In the genomic region with DNA sequence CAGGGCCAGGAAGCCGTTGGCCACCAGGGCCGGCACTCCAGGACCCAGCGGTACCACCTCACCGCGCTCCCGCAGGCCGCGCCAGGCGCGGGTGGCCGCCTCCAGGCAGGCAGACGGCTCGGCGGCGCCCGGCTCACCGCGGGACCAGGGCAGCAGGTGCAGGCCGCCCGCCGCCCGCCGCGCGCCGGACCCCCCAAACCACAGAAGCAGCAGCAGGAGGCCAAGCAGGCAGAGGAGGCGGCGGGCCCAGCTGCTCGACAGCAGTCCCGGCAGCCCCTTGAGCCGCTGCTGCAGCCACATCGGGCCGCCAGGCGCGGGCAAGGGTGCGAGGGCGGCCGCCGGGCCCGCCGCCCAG, we compare ENCODE assay signal across 7 cellular contexts. TPM values are rescaled to one million over a fixed set of nuclear protein-coding genes. Genes with fewer than 3 reads are reported as not detected.
DNase-seq lines count a peak whose midpoint lies in the region; ATAC-seq, FAIRE-seq and TF ChIP-seq lines count a peak whose summit lies in the region.

No MANE protein-coding gene starts in this region.

- H3K9ac ChIP-seq in kidney (ENCODE audit: low read length in 2 of 2) = no peak overlapping the region

- H3K27me3 Mint-ChIP-seq in activated T-helper 17 cell treated with anti-CD3 and anti-CD28 coated beads, Interleukin-2, amount 50 U/mL, for 72 hours = no peaks in the 10 kb centered on the region

- H3K9me3 ChIP-seq in kidney (ENCODE audit: control insufficient read depth in 1 of 2, low read length in 2 of 2) (no peaks in the 10 kb centered on the region), upper lobe of right lung (no peaks in the 10 kb centered on the region)

- FAIRE-seq in kidney (lab: Jason Lieb, UNC) = no peak

- TF ChIP-seq CTCF in kidney (IDR thresholded peaks at IDR 0.05; ENCODE audit: borderline replicate concordance, extremely low read depth, insufficient read depth) (no peak), upper lobe of right lung (IDR thresholded peaks at IDR 0.05) (no peak)

- H3K4me3 Mint-ChIP-seq in activated T-helper 17 cell treated with anti-CD3 and anti-CD28 coated beads, Interleukin-2, amount 50 U/mL, for 72 hours = peak overlapping the region; percentile 72

- no peaks in the 10 kb centered on the region for H3K27me3 ChIP-seq in upper lobe of right lung

- H3K4me1 Mint-ChIP-seq in activated T-helper 17 cell treated with anti-CD3 and anti-CD28 coated beads, Interleukin-2, amount 50 U/mL, for 72 hours = peaks cover 20% of the 10 kb centered on the region

- DNase-seq in kidney (peak; percentile 79), upper lobe of right lung (peak; percentile 75), DMS153 (lab: John Stamatoyannopoulos, UW) (no peak)
- no peak for DNase-seq in effector CD8-positive, alpha-beta T cell (lab: John Stamatoyannopoulos, UW)

- no peak overlapping the region for H3K27ac ChIP-seq in kidney (ENCODE audit: low read depth in 2 of 2, low read length in 2 of 2)
- no peak overlapping the region for H3K27ac ChIP-seq in upper lobe of right lung

- H3K9me3 Mint-ChIP-seq in activated T-helper 17 cell treated with anti-CD3 and anti-CD28 coated beads, Interleukin-2, amount 50 U/mL, for 72 hours = no peaks in the 10 kb centered on the region

- peaks cover 6 to 26% of the 10 kb centered on the region in 2 donors for H3K4me1 ChIP-seq in kidney (ENCODE audit: control insufficient read depth in 1 of 2, insufficient read depth in 1 of 2, low read depth in 1 of 2, low read length in 2 of 2)
- peaks cover 43% of the 10 kb centered on the region for H3K4me1 ChIP-seq in upper lobe of right lung

- peak overlapping the region in 1 of 2 donors; percentile 74 for H3K4me3 ChIP-seq in kidney (ENCODE audit: low read length in 2 of 2)
- H3K4me3 ChIP-seq in upper lobe of right lung = peak overlapping the region; percentile 59

- H3K27ac Mint-ChIP-seq in activated T-helper 17 cell treated with anti-CD3 and anti-CD28 coated beads, Interleukin-2, amount 50 U/mL, for 72 hours = peak overlapping the region; percentile 73

- ATAC-seq in GM19324 (IDR thresholded peaks at IDR 0.05; ENCODE audit: low FRiP score, unreplicated experiment) (peak; percentile 38), HG03045 (IDR thresholded peaks at IDR 0.05; ENCODE audit: unreplicated experiment) (peak; percentile 22), upper lobe of right lung (peak; percentile 15)
- ATAC-seq in activated T-helper 17 cell treated with anti-CD3 and anti-CD28 coated beads, Interleukin-2, amount 50 U/mL, for 72 hours (replicated peaks) = peak; percentile 45

- intact Hi-C loops in kidney (cut with DNase I) (no loop called here), upper lobe of right lung (cut with DNase I) (no loop called here)

- peaks cover 37% of the 10 kb centered on the region for H3K36me3 Mint-ChIP-seq in activated T-helper 17 cell treated with anti-CD3 and anti-CD28 coated beads, Interleukin-2, amount 50 U/mL, for 72 hours (ENCODE audit: low read depth)

- peaks cover 0 to 11% of the 10 kb centered on the region in 2 donors for H3K36me3 ChIP-seq in kidney (ENCODE audit: control insufficient read depth in 1 of 2, insufficient read depth in 2 of 2, low read length in 2 of 2)
- peaks cover 28% of the 10 kb centered on the region for H3K36me3 ChIP-seq in upper lobe of right lung

RNA-seq across cellular contexts. Expression of a gene that starts 0.3 kb away (rescaled TPM):
- 10 to 100 TPM; 15.6 to 32.2 TPM for total RNA-seq in activated T-helper 17 cell treated with anti-CD3 and anti-CD28 coated beads, Interleukin-2, amount 50 U/mL, for 72 hours
- total RNA-seq in kidney (42.5 TPM), upper lobe of right lung (43.7 TPM)
- 52.1 TPM for polyA plus RNA-seq in kidney (ENCODE audit: insufficient read depth, low read depth, low replicate concordance)

RNA-seq across cellular contexts. Expression of a gene that starts 8.6 kb away (rescaled TPM):
- total RNA-seq in activated T-helper 17 cell treated with anti-CD3 and anti-CD28 coated beads, Interleukin-2, amount 50 U/mL, for 72 hours = 10 to 100 TPM; 18.1 to 36.1 TPM
- total RNA-seq in kidney (58.8 TPM), upper lobe of right lung (76.8 TPM)
- polyA plus RNA-seq in kidney (ENCODE audit: insufficient read depth, low read depth, low replicate concordance) = 103 TPM

RNA-seq across cellular contexts. Expression of a gene that starts 54.3 kb away (rescaled TPM):
- 10 to 100 TPM; 46.5 to 70.1 TPM for total RNA-seq in activated T-helper 17 cell treated with anti-CD3 and anti-CD28 coated beads, Interleukin-2, amount 50 U/mL, for 72 hours
- total RNA-seq in kidney = 77.6 TPM
- 41.1 TPM for polyA plus RNA-seq in kidney (ENCODE audit: insufficient read depth, low read depth, low replicate concordance)
- 89.9 TPM for total RNA-seq in upper lobe of right lung

Comparison
In these comparisons a context has a peak if more than half of its experiments do, and no peak if none do; other contexts are left out.
1. DNase-seq: peak in kidney (single experiment) and upper lobe of right lung (single experiment); none in DMS153 (single experiment) and effector CD8-positive, alpha-beta T cell (single experiment).
2. Peak in every context shown above with its lines, with median percentiles within 50 percentile points of each other: ATAC-seq.